In genomic region chr6:167485186-167485978, GRCh38 we compare ENCODE assay signal across 2 cellular contexts.
A peak's percentile ranks its signal among the peaks of the same experiment; 100 is the strongest.
TF ChIP-seq lines count a peak whose summit lies in the region.

No MANE protein-coding gene starts in this region.

TF ChIP-seq in SK-N-SH treated with all-trans-retinoic acid at 6 μM for 48 hours, 23 proteins besides CTCF, POLR2A, EP300 and RAD21 (continued from another document):
- TF ChIP-seq TSHZ2 (CRISPR knock-in tag; IDR thresholded peaks at IDR 0.05) (no peak), ZFP30 (CRISPR knock-in tag; IDR thresholded peaks at IDR 0.05) (no peak), PPARA (CRISPR knock-in tag; IDR thresholded peaks at IDR 0.05; ENCODE audit: borderline replicate concordance) (no peak), OSR1 (CRISPR knock-in tag; IDR thresholded peaks at IDR 0.05) (no peak), ZNF8 (CRISPR knock-in tag; IDR thresholded peaks at IDR 0.05) (no peak), ZNF70 (CRISPR knock-in tag; IDR thresholded peaks at IDR 0.05) (no peak), ARNTL (CRISPR knock-in tag; IDR thresholded peaks at IDR 0.05; ENCODE audit: borderline replicate concordance, low read depth) (no peak), ZC3H10 (CRISPR knock-in tag; IDR thresholded peaks at IDR 0.05) (no peak), ISL1 (CRISPR knock-in tag; IDR thresholded peaks at IDR 0.05) (no peak)

TF ChIP-seq in HepG2, 621 proteins besides CTCF, POLR2A, EP300 and RAD21 (continued from another document):
- TF ChIP-seq TARDBP (CRISPR knock-in tag; IDR thresholded peaks at IDR 0.05) (no peak), ZBTB40 (IDR thresholded peaks at IDR 0.05) (no peak), ZBTB40 (CRISPR knock-in tag; IDR thresholded peaks at IDR 0.05) (0 out of 2 replicates have a peak, but pooled peaks have one; percentile 31), MLX (CRISPR knock-in tag; IDR thresholded peaks at IDR 0.05) (no peak), ZNF280B (CRISPR knock-in tag; IDR thresholded peaks at IDR 0.05; ENCODE audit: borderline replicate concordance) (peak; percentile 29; the same call in 1 of the 2 replicates), MYNN (CRISPR knock-in tag; IDR thresholded peaks at IDR 0.05; ENCODE audit: low read depth) (no peak), ZNF687 (CRISPR knock-in tag; IDR thresholded peaks at IDR 0.05) (0 out of 2 replicates have a peak, but pooled peaks have one; percentile 11)
